Comparison of ENCODE assay signal across 1 cellular context in genomic region chr11:82988936-82989627, GRCh38.
TF ChIP-seq lines count a peak whose summit lies in the region.

No MANE protein-coding gene starts in this region.

TF ChIP-seq in HepG2, 621 proteins besides CTCF, POLR2A, EP300 and RAD21 (continued from another document and continues in another):
- TF ChIP-seq, protein P1, sequence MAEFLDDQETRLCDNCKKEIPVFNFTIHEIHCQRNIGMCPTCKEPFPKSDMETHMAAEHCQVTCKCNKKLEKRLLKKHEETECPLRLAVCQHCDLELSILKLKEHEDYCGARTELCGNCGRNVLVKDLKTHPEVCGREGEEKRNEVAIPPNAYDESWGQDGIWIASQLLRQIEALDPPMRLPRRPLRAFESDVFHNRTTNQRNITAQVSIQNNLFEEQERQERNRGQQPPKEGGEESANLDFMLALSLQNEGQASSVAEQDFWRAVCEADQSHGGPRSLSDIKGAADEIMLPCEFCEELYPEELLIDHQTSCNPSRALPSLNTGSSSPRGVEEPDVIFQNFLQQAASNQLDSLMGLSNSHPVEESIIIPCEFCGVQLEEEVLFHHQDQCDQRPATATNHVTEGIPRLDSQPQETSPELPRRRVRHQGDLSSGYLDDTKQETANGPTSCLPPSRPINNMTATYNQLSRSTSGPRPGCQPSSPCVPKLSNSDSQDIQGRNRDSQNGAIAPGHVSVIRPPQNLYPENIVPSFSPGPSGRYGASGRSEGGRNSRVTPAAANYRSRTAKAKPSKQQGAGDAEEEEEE (CRISPR knock-in tag; IDR thresholded peaks at IDR 0.05; ENCODE audit: borderline replicate concordance) = no peak
- TF ChIP-seq ATF7-NPFF (CRISPR knock-in tag; IDR thresholded peaks at IDR 0.05; ENCODE audit: low read depth) (0 out of 2 replicates have a peak, but pooled peaks have one; percentile 39), STAT5B (CRISPR knock-in tag; IDR thresholded peaks at IDR 0.05) (no peak), ZBTB1 (CRISPR knock-in tag; IDR thresholded peaks at IDR 0.05; ENCODE audit: borderline replicate concordance) (no peak), MIER2 (CRISPR knock-in tag; IDR thresholded peaks at IDR 0.05) (peak; percentile 13; the same call in 1 of the 2 replicates), ZSCAN29 (CRISPR knock-in tag; conservative IDR thresholded peaks at IDR 0.05) (peak; percentile 77; the same call in 1 of the 2 replicates), ZNF256 (CRISPR knock-in tag; conservative IDR thresholded peaks at IDR 0.05) (no peak), RNF219 (CRISPR knock-in tag; IDR thresholded peaks at IDR 0.05) (no peak), ZNF883 (CRISPR knock-in tag; IDR thresholded peaks at IDR 0.05; ENCODE audit: not compliant biosample characterization) (no peak), SCMH1 (CRISPR knock-in tag; IDR thresholded peaks at IDR 0.05; ENCODE audit: borderline replicate concordance) (no peak), ATF2 (CRISPR knock-in tag; IDR thresholded peaks at IDR 0.05) (peak; percentile 46; the same call in 1 of the 2 replicates), MEIS2 (CRISPR knock-in tag; IDR thresholded peaks at IDR 0.05) (peak; percentile 74; the same call in 1 of the 2 replicates), ZFAT (CRISPR knock-in tag; conservative IDR thresholded peaks at IDR 0.05) (no peak), RFX1 (IDR thresholded peaks at IDR 0.05) (no peak), RXRA (CRISPR knock-in tag; IDR thresholded peaks at IDR 0.05) (peak; percentile 88; the same call in 1 of the 2 replicates), ZNF282 (IDR thresholded peaks at IDR 0.05; ENCODE audit: partially characterized antibody) (no peak), PTBP1 (IDR thresholded peaks at IDR 0.05; ENCODE audit: low read depth, low read length, poor library complexity, severe bottlenecking) (no peak), TAF1 (CRISPR knock-in tag; IDR thresholded peaks at IDR 0.05) (no peak), MTA1 (CRISPR knock-in tag; IDR thresholded peaks at IDR 0.05; ENCODE audit: borderline replicate concordance) (no peak), ZSCAN21 (CRISPR knock-in tag; IDR thresholded peaks at IDR 0.05; ENCODE audit: borderline replicate concordance) (no peak; the same call in 1 of the 2 replicates), ZNF138 (CRISPR knock-in tag; IDR thresholded peaks at IDR 0.05; ENCODE audit: low read depth) (no peak), MEF2D (CRISPR knock-in tag; IDR thresholded peaks at IDR 0.05) (peak; percentile 57; the same call in 1 of the 2 replicates), KLF15 (CRISPR knock-in tag; IDR thresholded peaks at IDR 0.05; ENCODE audit: borderline replicate concordance) (no peak), MAFK (conservative IDR thresholded peaks at IDR 0.05 in 1 of 2, IDR thresholded peaks at IDR 0.05 in 1 of 2; ENCODE audit: low read length in 2 of 2) (peak; percentile 54 to 75), ETS1 (CRISPR knock-in tag; IDR thresholded peaks at IDR 0.05) (no peak), FOXP1 (IDR thresholded peaks at IDR 0.05) (no peak), FOXP1 (CRISPR knock-in tag; IDR thresholded peaks at IDR 0.05) (peak; percentile 42; the same call in 1 of the 2 replicates), E2F5 (CRISPR knock-in tag; conservative IDR thresholded peaks at IDR 0.05) (no peak), ZC3H13 (CRISPR knock-in tag; IDR thresholded peaks at IDR 0.05) (no peak), CC2D1A (CRISPR knock-in tag; IDR thresholded peaks at IDR 0.05) (no peak), ZFP36 (IDR thresholded peaks at IDR 0.05; ENCODE audit: borderline replicate concordance, low read depth, low read length, partially characterized antibody) (no peak), STAG1 (CRISPR knock-in tag; IDR thresholded peaks at IDR 0.05) (no peak), PHF21A (CRISPR knock-in tag; IDR thresholded peaks at IDR 0.05) (peak; percentile 78), KAT7 (CRISPR knock-in tag; IDR thresholded peaks at IDR 0.05; ENCODE audit: borderline replicate concordance) (no peak), PHB2 (IDR thresholded peaks at IDR 0.05; ENCODE audit: partially characterized antibody) (no peak), SATB2 (CRISPR knock-in tag; IDR thresholded peaks at IDR 0.05) (no peak), ZNF569 (CRISPR knock-in tag; IDR thresholded peaks at IDR 0.05; ENCODE audit: borderline replicate concordance) (no peak), SMAD1 (CRISPR knock-in tag; IDR thresholded peaks at IDR 0.05; ENCODE audit: borderline replicate concordance, low read depth) (no peak), ZNF180 (CRISPR knock-in tag; IDR thresholded peaks at IDR 0.05; ENCODE audit: borderline replicate concordance, low read depth) (no peak), ZNF850 (CRISPR knock-in tag; conservative IDR thresholded peaks at IDR 0.05) (no peak), MEIS1 (CRISPR knock-in tag; IDR thresholded peaks at IDR 0.05; ENCODE audit: borderline replicate concordance) (no peak), KLF9 (CRISPR knock-in tag; IDR thresholded peaks at IDR 0.05; ENCODE audit: low read depth) (no peak), E2F2 (CRISPR knock-in tag; IDR thresholded peaks at IDR 0.05; ENCODE audit: borderline replicate concordance) (no peak), GABPB1 (CRISPR knock-in tag; IDR thresholded peaks at IDR 0.05) (no peak), SNAI1 (CRISPR knock-in tag; IDR thresholded peaks at IDR 0.05; ENCODE audit: borderline replicate concordance) (no peak), ETV6 (CRISPR knock-in tag; conservative IDR thresholded peaks at IDR 0.05) (no peak), FOXO4 (CRISPR knock-in tag; conservative IDR thresholded peaks at IDR 0.05) (no peak), POLR2AphosphoS2 (IDR thresholded peaks at IDR 0.05; ENCODE audit: low read depth, low read length) (no peak), FIP1L1 (IDR thresholded peaks at IDR 0.05; ENCODE audit: borderline replicate concordance, insufficient read depth, low read depth, low read length) (no peak), ZNF234 (CRISPR knock-in tag; conservative IDR thresholded peaks at IDR 0.05) (no peak)
- TF ChIP-seq, protein P2, sequence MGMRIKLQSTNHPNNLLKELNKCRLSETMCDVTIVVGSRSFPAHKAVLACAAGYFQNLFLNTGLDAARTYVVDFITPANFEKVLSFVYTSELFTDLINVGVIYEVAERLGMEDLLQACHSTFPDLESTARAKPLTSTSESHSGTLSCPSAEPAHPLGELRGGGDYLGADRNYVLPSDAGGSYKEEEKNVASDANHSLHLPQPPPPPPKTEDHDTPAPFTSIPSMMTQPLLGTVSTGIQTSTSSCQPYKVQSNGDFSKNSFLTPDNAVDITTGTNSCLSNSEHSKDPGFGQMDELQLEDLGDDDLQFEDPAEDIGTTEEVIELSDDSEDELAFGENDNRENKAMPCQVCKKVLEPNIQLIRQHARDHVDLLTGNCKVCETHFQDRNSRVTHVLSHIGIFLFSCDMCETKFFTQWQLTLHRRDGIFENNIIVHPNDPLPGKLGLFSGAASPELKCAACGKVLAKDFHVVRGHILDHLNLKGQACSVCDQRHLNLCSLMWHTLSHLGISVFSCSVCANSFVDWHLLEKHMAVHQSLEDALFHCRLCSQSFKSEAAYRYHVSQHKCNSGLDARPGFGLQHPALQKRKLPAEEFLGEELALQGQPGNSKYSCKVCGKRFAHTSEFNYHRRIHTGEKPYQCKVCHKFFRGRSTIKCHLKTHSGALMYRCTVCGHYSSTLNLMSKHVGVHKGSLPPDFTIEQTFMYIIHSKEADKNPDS (CRISPR knock-in tag; IDR thresholded peaks at IDR 0.05) = no peak
- TF ChIP-seq, protein P3, sequence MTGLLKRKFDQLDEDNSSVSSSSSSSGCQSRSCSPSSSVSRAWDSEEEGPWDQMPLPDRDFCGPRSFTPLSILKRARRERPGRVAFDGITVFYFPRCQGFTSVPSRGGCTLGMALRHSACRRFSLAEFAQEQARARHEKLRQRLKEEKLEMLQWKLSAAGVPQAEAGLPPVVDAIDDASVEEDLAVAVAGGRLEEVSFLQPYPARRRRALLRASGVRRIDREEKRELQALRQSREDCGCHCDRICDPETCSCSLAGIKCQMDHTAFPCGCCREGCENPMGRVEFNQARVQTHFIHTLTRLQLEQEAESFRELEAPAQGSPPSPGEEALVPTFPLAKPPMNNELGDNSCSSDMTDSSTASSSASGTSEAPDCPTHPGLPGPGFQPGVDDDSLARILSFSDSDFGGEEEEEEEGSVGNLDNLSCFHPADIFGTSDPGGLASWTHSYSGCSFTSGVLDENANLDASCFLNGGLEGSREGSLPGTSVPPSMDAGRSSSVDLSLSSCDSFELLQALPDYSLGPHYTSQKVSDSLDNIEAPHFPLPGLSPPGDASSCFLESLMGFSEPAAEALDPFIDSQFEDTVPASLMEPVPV (CRISPR knock-in tag; IDR thresholded peaks at IDR 0.05) = no peak
- TF ChIP-seq, protein P4, sequence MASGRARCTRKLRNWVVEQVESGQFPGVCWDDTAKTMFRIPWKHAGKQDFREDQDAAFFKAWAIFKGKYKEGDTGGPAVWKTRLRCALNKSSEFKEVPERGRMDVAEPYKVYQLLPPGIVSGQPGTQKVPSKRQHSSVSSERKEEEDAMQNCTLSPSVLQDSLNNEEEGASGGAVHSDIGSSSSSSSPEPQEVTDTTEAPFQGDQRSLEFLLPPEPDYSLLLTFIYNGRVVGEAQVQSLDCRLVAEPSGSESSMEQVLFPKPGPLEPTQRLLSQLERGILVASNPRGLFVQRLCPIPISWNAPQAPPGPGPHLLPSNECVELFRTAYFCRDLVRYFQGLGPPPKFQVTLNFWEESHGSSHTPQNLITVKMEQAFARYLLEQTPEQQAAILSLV (CRISPR knock-in tag; IDR thresholded peaks at IDR 0.05; ENCODE audit: borderline replicate concordance) = 0 out of 2 replicates have a peak, but pooled peaks have one; percentile 31
